In genomic region chr2:97663626-97663961, GRCh38 we compare ENCODE assay signal across 8 cellular contexts. TPM values are rescaled to one million over a fixed set of nuclear protein-coding genes. Genes with fewer than 3 reads are reported as not detected.
DNase-seq lines count a peak whose midpoint lies in the region; ATAC-seq and TF ChIP-seq lines count a peak whose summit lies in the region.

No MANE protein-coding gene starts in this region.

- H3K4me1 Mint-ChIP-seq in CD14-positive monocyte, result peaks cover 36% of the 10 kb centered on the region
- H3K4me1 Mint-ChIP-seq in naive thymus-derived CD8-positive, alpha-beta T cell, result peaks cover 22 to 42% (median 32%) of the 10 kb centered on the region in 4 donors

- H3K27ac Mint-ChIP-seq in CD14-positive monocyte, result peak overlapping the region in 5 of 7 donors; percentile 87 to 97 (median 95)
- peak overlapping the region in 6 of 10 donors; percentile 95 to 98 (median 98) for H3K27ac Mint-ChIP-seq in naive thymus-derived CD8-positive, alpha-beta T cell

- peaks cover 14 to 21% of the 10 kb centered on the region in 2 donors for H3K36me3 Mint-ChIP-seq in CD14-positive monocyte
- peaks cover 0 to 16% (median 0%) of the 10 kb centered on the region in 3 donors for H3K36me3 Mint-ChIP-seq in naive thymus-derived CD8-positive, alpha-beta T cell

- intact Hi-C loops in CD14-positive monocyte (cut with micrococcal nuclease), result loop anchor here (2.0 to 10.0 kb wide), 3 partner anchors 17 to 1029 kb away; partner anchors contain the start of genes COX5B (in 1 of the 2) and KANSL3 (in 1 of the 2)

- ATAC-seq in HG03469 (IDR thresholded peaks at IDR 0.05; ENCODE audit: unreplicated experiment) (peak; percentile 21), HG02870 (IDR thresholded peaks at IDR 0.05; ENCODE audit: unreplicated experiment) (no peak), GM21576 (IDR thresholded peaks at IDR 0.05; ENCODE audit: unreplicated experiment) (no peak)
- ATAC-seq in naive thymus-derived CD8-positive, alpha-beta T cell, result no peak

- peaks cover 0 to 4% (median 2%) of the 10 kb centered on the region in 3 donors for H3K27me3 Mint-ChIP-seq in CD14-positive monocyte (ENCODE audit: low read depth in 3 of 3)
- no peaks in the 10 kb centered on the region for H3K27me3 Mint-ChIP-seq in naive thymus-derived CD8-positive, alpha-beta T cell

- DNase-seq in CD14-positive monocyte (ENCODE audit: low spot score), result no peak
- no peak for DNase-seq in cardiac fibroblast (ENCODE audit: low read depth in 2 of 2)
- no peak for DNase-seq in naive thymus-derived CD8-positive, alpha-beta T cell
- no peak for DNase-seq in GM19240 (ENCODE audit: insufficient read length, low spot score)
- DNase-seq in NCI-H1417 treated with DMSO at 0.1 percent for 48 hours (lab: John Stamatoyannopoulos, UW), result no peak

- peaks cover 0 to 1% (median 0%) of the 10 kb centered on the region in 7 donors for H3K9me3 Mint-ChIP-seq in CD14-positive monocyte
- H3K9me3 Mint-ChIP-seq in naive thymus-derived CD8-positive, alpha-beta T cell, result no peaks in the 10 kb centered on the region

- peak overlapping the region; percentile 87 to 93 for H3K4me3 Mint-ChIP-seq in CD14-positive monocyte
- H3K4me3 Mint-ChIP-seq in naive thymus-derived CD8-positive, alpha-beta T cell, result peak overlapping the region; percentile 90 to 98 (median 96)

- TF ChIP-seq CTCF in CD14-positive monocyte (IDR thresholded peaks at IDR 0.05) (no peak), cardiac fibroblast (IDR thresholded peaks at IDR 0.05; ENCODE audit: low read depth, low read length) (no peak)

- peak overlapping the region; percentile 67 to 75 for H3K4me3 ChIP-seq in cardiac fibroblast (replicated peaks in 1 of 2; ENCODE audit: low read depth in 2 of 2, low read length in 2 of 2)

- POLR2A ChIA-PET in naive thymus-derived CD8-positive, alpha-beta T cell (lab: Charles Lee), result interaction anchor here (0.8 to 8.6 kb wide), 6 partner anchors 10 to 73 kb away, joined by 3 to 170 read pairs (median 6); partner anchors contain the start of gene COX5B

RNA-seq across cellular contexts. Expression of gene ACTR1B, which starts 0.2 kb away (rescaled TPM):
- polyA plus RNA-seq in CD14-positive monocyte, result 1 to 10 TPM; 8.9 to 9.9 TPM
- total RNA-seq in naive thymus-derived CD8-positive, alpha-beta T cell, result 10 to 100 TPM; 94.0 to 97.8 TPM
- polyA plus RNA-seq in naive thymus-derived CD8-positive, alpha-beta T cell, result 10 to 100 TPM; 11.7 to 17.9 (median 13.0) TPM

RNA-seq across cellular contexts. Expression of gene C2orf92, which starts 5.9 kb away (rescaled TPM):
- not detected for polyA plus RNA-seq in CD14-positive monocyte
- total RNA-seq in naive thymus-derived CD8-positive, alpha-beta T cell, result 10 to 100 TPM; 18.2 to 21.2 TPM
- 1 to 10 TPM in 1 of 3 donors, under 1 TPM in 2; 0.35 to 1.5 (median 0.68) TPM for polyA plus RNA-seq in naive thymus-derived CD8-positive, alpha-beta T cell

RNA-seq across cellular contexts. Expression of gene COX5B, which starts 17.7 kb away (rescaled TPM):
- 100 to 1,000 TPM; 546 to 598 TPM for polyA plus RNA-seq in CD14-positive monocyte
- 100 to 1,000 TPM; 119 to 125 TPM for total RNA-seq in naive thymus-derived CD8-positive, alpha-beta T cell
- polyA plus RNA-seq in naive thymus-derived CD8-positive, alpha-beta T cell, result 100 to 1,000 TPM; 321 to 373 (median 350) TPM

RNA-seq across cellular contexts. Expression of gene ZAP70, which starts 49.8 kb away (rescaled TPM):
- polyA plus RNA-seq in CD14-positive monocyte, result under 1 TPM; 0.30 to 0.38 TPM
- 100 to 1,000 TPM; 490 to 503 TPM for total RNA-seq in naive thymus-derived CD8-positive, alpha-beta T cell
- polyA plus RNA-seq in naive thymus-derived CD8-positive, alpha-beta T cell, result 100 to 1,000 TPM; 131 to 168 (median 149) TPM
